ENCODE assay signal across 8 cellular contexts in genomic region chrX:12950851-12951589, GRCh38. TPM values are rescaled to one million over a fixed set of nuclear protein-coding genes. Genes with fewer than 3 reads are reported as not detected.
DNase-seq lines count a peak whose midpoint lies in the region; ATAC-seq, FAIRE-seq and TF ChIP-seq lines count a peak whose summit lies in the region.

No MANE protein-coding gene starts in this region.

- ATAC-seq in A549 (peak; percentile 96 to 97), GM18873 (IDR thresholded peaks at IDR 0.05; ENCODE audit: low FRiP score, unreplicated experiment) (peak; percentile 50), HG03066 (IDR thresholded peaks at IDR 0.05; ENCODE audit: low read depth, unreplicated experiment) (peak; percentile 60), HG03457 (IDR thresholded peaks at IDR 0.05; ENCODE audit: unreplicated experiment) (no peak)

- no peaks in the 10 kb centered on the region for H3K9me3 Mint-ChIP-seq in stimulated activated naive CD8-positive, alpha-beta T cell treated with anti-CD3 and anti-CD28 coated beads, Interleukin-15, Interleukin-2, amounts not matched to agents 100 ng/mL and 50 ng/mL, for 24 hours

- peak overlapping the region; percentile 38 for H3K4me2 ChIP-seq in A549

- peaks cover 92% of the 10 kb centered on the region for H3K4me1 Mint-ChIP-seq in stimulated activated naive CD8-positive, alpha-beta T cell treated with anti-CD3 and anti-CD28 coated beads, Interleukin-15, Interleukin-2, amounts not matched to agents 100 ng/mL and 50 ng/mL, for 24 hours (ENCODE audit: low read depth)

- POLR2A ChIA-PET in A549 (lab: Yijun Ruan, JAX) = interaction anchor here (2.1 kb wide), 1 partner anchor 24 kb away, joined by 14 read pairs; the partner anchor contains the start of gene TMSB4X

- 32% methylated on average over 9 of the region's 9 CpGs for WGBS in A549 (ENCODE audit: missing lambda C conversion rate)

- TF ChIP-seq CTCF in A549 (IDR thresholded peaks at IDR 0.05) (peak; percentile 56), ascending aorta (IDR thresholded peaks at IDR 0.05) (peak in 1 of 3 experiments; percentile 24)

- H3K4me3 ChIP-seq in A549 = no peak overlapping the region
- no peak overlapping the region for H3K4me3 ChIP-seq in ascending aorta

- peak overlapping the region; percentile 84 for H3K4me3 Mint-ChIP-seq in stimulated activated naive CD8-positive, alpha-beta T cell treated with anti-CD3 and anti-CD28 coated beads, Interleukin-15, Interleukin-2, amounts not matched to agents 100 ng/mL and 50 ng/mL, for 24 hours

- no peaks in the 10 kb centered on the region for H3K27me3 ChIP-seq in ascending aorta

- no peaks in the 10 kb centered on the region for H3K27me3 Mint-ChIP-seq in stimulated activated naive CD8-positive, alpha-beta T cell treated with anti-CD3 and anti-CD28 coated beads, Interleukin-15, Interleukin-2, amounts not matched to agents 100 ng/mL and 50 ng/mL, for 24 hours

- H3K36me3 ChIP-seq in ascending aorta = no peaks in the 10 kb centered on the region

- H3K9me3 ChIP-seq in A549 (no peaks in the 10 kb centered on the region), ascending aorta (no peaks in the 10 kb centered on the region)

- peak overlapping the region; percentile 96 for H3K27ac Mint-ChIP-seq in stimulated activated naive CD8-positive, alpha-beta T cell treated with anti-CD3 and anti-CD28 coated beads, Interleukin-15, Interleukin-2, amounts not matched to agents 100 ng/mL and 50 ng/mL, for 24 hours

- no peak for TF ChIP-seq EP300 in A549 (IDR thresholded peaks at IDR 0.05)

- no peak for TF ChIP-seq POLR2A in A549 (IDR thresholded peaks at IDR 0.05; ENCODE audit: low read length)

- TF ChIP-seq RAD21 in A549 (conservative IDR thresholded peaks at IDR 0.05 in 1 of 2, IDR thresholded peaks at IDR 0.05 in 1 of 2) = peak; percentile 68 to 70

- H3K36me3 Mint-ChIP-seq in stimulated activated naive CD8-positive, alpha-beta T cell treated with anti-CD3 and anti-CD28 coated beads, Interleukin-15, Interleukin-2, amounts not matched to agents 100 ng/mL and 50 ng/mL, for 24 hours (ENCODE audit: low read depth) = no peaks in the 10 kb centered on the region

- FAIRE-seq in A549 (lab: Jason Lieb, UNC) = no peak

- DNase-seq in A549 (ENCODE audit: low read depth in 1 of 2, low spot score in 1 of 2) (peak; percentile 76 to 78), SK-N-DZ (ENCODE audit: low spot score) (peak; percentile 47), ascending aorta (ENCODE audit: low spot score in 2 of 2) (no peak), kidney tubule cell (ENCODE audit: low spot score) (peak; percentile 24)

- H3K27ac ChIP-seq in A549 = peak overlapping the region; percentile 66 to 91
- H3K27ac ChIP-seq in ascending aorta = peak overlapping the region; percentile 41 to 71

- H3K4me1 ChIP-seq in A549 = peaks cover 41% of the 10 kb centered on the region
- peaks cover 0 to 7% of the 10 kb centered on the region in 2 donors for H3K4me1 ChIP-seq in ascending aorta

- CTCF ChIA-PET in A549 (lab: Yijun Ruan, JAX) = interaction anchor here (0.5 to 7.2 kb wide), 27 partner anchors 15 to 783 kb away, joined by 3 to 110 read pairs (median 3); partner anchors contain the start of genes OFD1, TMSB4X and TRAPPC2

- intact Hi-C loops in ascending aorta (cut with DNase I) = loop anchor here (10.0 kb wide), 1 partner anchor 1084 kb away; no protein-coding TSS in a partner anchor

TF ChIP-seq in A549, 52 proteins besides CTCF, POLR2A, EP300 and RAD21:
- TF ChIP-seq CHD2 (IDR thresholded peaks at IDR 0.05; ENCODE audit: low read length, partially characterized antibody) = no peak
- TF ChIP-seq, protein P1, sequence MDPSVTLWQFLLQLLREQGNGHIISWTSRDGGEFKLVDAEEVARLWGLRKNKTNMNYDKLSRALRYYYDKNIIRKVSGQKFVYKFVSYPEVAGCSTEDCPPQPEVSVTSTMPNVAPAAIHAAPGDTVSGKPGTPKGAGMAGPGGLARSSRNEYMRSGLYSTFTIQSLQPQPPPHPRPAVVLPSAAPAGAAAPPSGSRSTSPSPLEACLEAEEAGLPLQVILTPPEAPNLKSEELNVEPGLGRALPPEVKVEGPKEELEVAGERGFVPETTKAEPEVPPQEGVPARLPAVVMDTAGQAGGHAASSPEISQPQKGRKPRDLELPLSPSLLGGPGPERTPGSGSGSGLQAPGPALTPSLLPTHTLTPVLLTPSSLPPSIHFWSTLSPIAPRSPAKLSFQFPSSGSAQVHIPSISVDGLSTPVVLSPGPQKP (IDR thresholded peaks at IDR 0.05; ENCODE audit: low read depth, low read length) = no peak
- TF ChIP-seq SMC3 (IDR thresholded peaks at IDR 0.05) = peak; percentile 68
- TF ChIP-seq, protein P2, sequence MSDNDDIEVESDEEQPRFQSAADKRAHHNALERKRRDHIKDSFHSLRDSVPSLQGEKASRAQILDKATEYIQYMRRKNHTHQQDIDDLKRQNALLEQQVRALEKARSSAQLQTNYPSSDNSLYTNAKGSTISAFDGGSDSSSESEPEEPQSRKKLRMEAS (IDR thresholded peaks at IDR 0.05) = peak; percentile 47; the same call in 1 of the 2 replicates
- no peak for TF ChIP-seq MYC (IDR thresholded peaks at IDR 0.05; ENCODE audit: borderline replicate concordance, low read length)

RNA-seq across cellular contexts. Expression of gene TMSB4X, which starts 23.9 kb away (rescaled TPM):
- polyA plus RNA-seq in A549 (2011; rRNA removed) (3,130 and 3,742 TPM in 2 replicates), A549 (2017; fragmentation: RNase III; extraction: RNeasy Plus Mini Kit Qiagen cat#74134 plus additional on column Dnase treatment) (6,622 to 7,955 TPM (median 7,447 TPM) in 3 replicates)
- polyA plus RNA-seq in A549 (2012; cell fraction: cytosol; rRNA removed) = 3,096 and 3,118 TPM in 2 replicates
- 460 and 1,554 TPM in 2 replicates for polyA plus RNA-seq in A549 (2012; cell fraction: nucleus; rRNA removed)
- 852 and 1,226 TPM in 2 replicates for polyA minus RNA-seq in A549 (2011; rRNA and poly(A)+ RNA removed)
- 1,181 and 1,320 TPM in 2 replicates for polyA plus RNA-seq in SK-N-DZ (2014; cell fraction: cytosol; rRNA removed)
- 393 and 471 TPM in 2 replicates for polyA plus RNA-seq in SK-N-DZ (2014; cell fraction: nucleus; rRNA removed)
- total RNA-seq in ascending aorta = 2,397 TPM

RNA-seq across cellular contexts. Expression of gene TLR8, which starts 44.6 kb away (rescaled TPM):
- polyA plus RNA-seq in A549 (2011; rRNA removed) = not detected in 2 replicates
- polyA plus RNA-seq in A549 (2012; cell fraction: cytosol; rRNA removed) = not detected in 2 replicates
- polyA plus RNA-seq in A549 (2012; cell fraction: nucleus; rRNA removed) = not detected in 2 replicates
- polyA plus RNA-seq in A549 (2017; fragmentation: RNase III; extraction: RNeasy Plus Mini Kit Qiagen cat#74134 plus additional on column Dnase treatment) = not detected in 3 replicates
- polyA minus RNA-seq in A549 (2011; rRNA and poly(A)+ RNA removed) = not detected in 2 replicates
- polyA plus RNA-seq in SK-N-DZ (2014; cell fraction: cytosol; rRNA removed) = not detected in 2 replicates
- polyA plus RNA-seq in SK-N-DZ (2014; cell fraction: nucleus; rRNA removed) = not detected in 2 replicates
- 0.53 TPM for total RNA-seq in ascending aorta

Comparison
In these comparisons a context has a peak if more than half of its experiments do, and no peak if none do; other contexts are left out.
1. DNase-seq: peak in A549 (2 of 2), SK-N-DZ (single experiment) and kidney tubule cell (single experiment); none in ascending aorta (0 of 2).